Comparison of ENCODE assay signal across 14 cellular contexts in genomic region chr7:40922316-40922670, GRCh38.
DNase-seq lines count a peak whose midpoint lies in the region; ATAC-seq and TF ChIP-seq lines count a peak whose summit lies in the region.
"Had no signal": no experiment of that assay in that cellular context is flagged by ENCODE, and none has a peak within 500 bp of the region (broad histone marks: within the 10 kb centered on the region; RNA-seq: fewer than 3 reads in every experiment).

No MANE protein-coding gene starts in this region.

- peak overlapping the region; percentile 69 for H2BK120ac ChIP-seq in IMR-90 (ENCODE audit: low read depth, low read length)

- TF ChIP-seq CTCF in IMR-90 (conservative IDR thresholded peaks at IDR 0.05; ENCODE audit: low read depth, low read length): no peak
- no peak for TF ChIP-seq CTCF in cardiac fibroblast (IDR thresholded peaks at IDR 0.05; ENCODE audit: low read depth, low read length)

- H2BK20ac ChIP-seq in IMR-90 (ENCODE audit: low read depth, low read length): peak overlapping the region; percentile 64

- peaks cover 3% of the 10 kb centered on the region for H3K9me3 ChIP-seq in IMR-90 (ENCODE audit: control insufficient read depth, insufficient read depth, low read length)
- H3K9me3 ChIP-seq: ovary, upper lobe of left lung had no signal

- peaks cover 7% of the 10 kb centered on the region for H3K9me1 ChIP-seq in IMR-90 (ENCODE audit: insufficient read depth, low read length)

- peak overlapping the region; percentile 61; the same call in 1 of the 2 replicates for H4K5ac ChIP-seq in IMR-90 (ENCODE audit: low read depth, low read length)

- H3K14ac ChIP-seq in IMR-90 (replicated peaks; ENCODE audit: low read depth, low read length): peak overlapping the region; percentile 73

- peak overlapping the region; percentile 63 for H4K91ac ChIP-seq in IMR-90 (ENCODE audit: insufficient read depth, low read depth, low read length)

- peak overlapping the region; percentile 73 for H3K4ac ChIP-seq in IMR-90 (ENCODE audit: low read depth, low read length)

- H3K9ac ChIP-seq in IMR-90 (ENCODE audit: low read depth, low read length): no peak overlapping the region

- peak overlapping the region; percentile 80; the same call in 1 of the 2 replicates for H2AK5ac ChIP-seq in IMR-90 (ENCODE audit: low read depth, low read length)

- TF ChIP-seq RAD21 in IMR-90 (IDR thresholded peaks at IDR 0.05; ENCODE audit: low read length): no peak

- intact Hi-C loops in IMR-90 (cut with micrococcal nuclease): no loop called here

- CTCF ChIA-PET in IMR-90 (lab: Yijun Ruan, JAX): interaction anchor here (0.8 kb wide), 1 partner anchor 780 kb away, joined by 4 read pairs; the partner anchor contains the start of gene INHBA

- WGBS in IMR-90 (ENCODE audit: extremely low coverage in 2 of 2, insufficient read length in 1 of 2), 2 experiments: 83% methylated on average over 1 of the region's 1 CpG; no CpG with 5 or more reads in 1 of the 2 experiments

- H3K4me3 ChIP-seq in IMR-90 (ENCODE audit: insufficient read depth, low read depth, low read length) (no peak overlapping the region), cardiac fibroblast (replicated peaks in 1 of 2; ENCODE audit: low read depth in 2 of 2, low read length in 2 of 2) (no peak overlapping the region)
- H3K4me3 ChIP-seq: ovary, upper lobe of left lung had no signal

- peak overlapping the region; percentile 83; the same call in 1 of the 2 replicates for H3K18ac ChIP-seq in IMR-90 (ENCODE audit: low read depth, low read length)

- peak; percentile 33 for ATAC-seq in IMR-90 (ENCODE audit: low read depth)
- ATAC-seq: activated T-cell treated with anti-CD3 and anti-CD28 coated beads, Interleukin-2, amount 50 U/mL, for 72 hours had no signal

- no peaks in the 10 kb centered on the region for H3K27me3 ChIP-seq in IMR-90 (ENCODE audit: control insufficient read depth, insufficient read depth, low read length)
- H3K27me3 ChIP-seq: ovary, upper lobe of left lung had no signal

- no TSS peak for BruUV-seq in IMR-90 (replicated peaks; lab: Mats Ljungman, UMichigan)

- peak overlapping the region; percentile 37 for H2BK5ac ChIP-seq in IMR-90 (ENCODE audit: low read depth, low read length, poor library complexity, severe bottlenecking)

- DNase-seq in AG08396 (ENCODE audit: low spot score): peak; percentile 47
- DNase-seq in IMR-90: peak; percentile 73
- DNase-seq in cardiac fibroblast (ENCODE audit: low read depth in 2 of 2): peak; percentile 31 to 84
- DNase-seq in islet precursor cell: peak; percentile 67
- no peak for DNase-seq in NAMALWA (ENCODE audit: low spot score)
- DNase-seq in KG1 (lab: John Stamatoyannopoulos, UW): no peak
- no peak for DNase-seq in NCI-H82 (lab: John Stamatoyannopoulos, UW)
- DNase-seq in SIG-M5 treated with dmso at 0.1 percent for 504 hours (lab: John Stamatoyannopoulos, UW; ENCODE audit: unreplicated experiment): no peak
- DNase-seq: activated CD4-positive, alpha-beta T cell treated with anti-CD3 and anti-CD28 coated beads for 4 hours; activated T-cell treated with anti-CD3 and anti-CD28 coated beads, Interleukin-2, amount 50 U/mL, for 72 hours; anterior cingulate cortex; effector CD8-positive, alpha-beta T cell; ovary; upper lobe of left lung had no signal

- POLR2A ChIA-PET in IMR-90 (lab: Charles Lee; ENCODE audit: unreplicated experiment): no interaction called here

- H2BK15ac ChIP-seq in IMR-90 (ENCODE audit: low read depth, low read length): peak overlapping the region; percentile 73

- no peak for TF ChIP-seq POLR2A in IMR-90 (IDR thresholded peaks at IDR 0.05; ENCODE audit: low read depth, low read length)

- peak overlapping the region; percentile 47 for H2AFZ ChIP-seq in IMR-90 (replicated peaks; ENCODE audit: low read length, poor library complexity)

- H3K4me1 ChIP-seq in IMR-90 (ENCODE audit: control insufficient read depth, insufficient read depth, low read length): peaks cover 15% of the 10 kb centered on the region
- H3K4me1 ChIP-seq: upper lobe of left lung had no signal

- peak overlapping the region; percentile 29 to 52; a peak in 3 of 4 replicates for H4K8ac ChIP-seq in IMR-90 (ENCODE audit: low read depth in 2 of 2, low read length in 2 of 2)

- H3K4me2 ChIP-seq in IMR-90 (ENCODE audit: low read depth, low read length): peak overlapping the region; percentile 26; the same call in 1 of the 2 replicates

- in situ Hi-C loops in IMR-90 (cut with MboI; ENCODE audit: low sequenced_read_pairs): no loop called here

- 0 out of 2 replicates have a peak overlapping the region, but pooled peaks have one; percentile 16 for H3K56ac ChIP-seq in IMR-90 (ENCODE audit: extremely low read depth, insufficient read depth, low read length)

- H4K20me1 ChIP-seq in IMR-90 (ENCODE audit: insufficient read depth, low read length): no peaks in the 10 kb centered on the region

- H2AK9ac ChIP-seq in IMR-90 (replicated peaks; ENCODE audit: low read depth, low read length, poor library complexity): no peak overlapping the region

- 0 out of 4 replicates have a peak, but pooled peaks cover 0 to 4% of the 10 kb centered on the region in 2 experiments for H3K79me1 ChIP-seq in IMR-90 (ENCODE audit: low read depth in 1 of 2, low read length in 2 of 2)

- no peaks in the 10 kb centered on the region for H3K36me3 ChIP-seq in IMR-90 (ENCODE audit: control insufficient read depth, insufficient read depth, low read length)
- H3K36me3 ChIP-seq: ovary, upper lobe of left lung had no signal

- peak overlapping the region; percentile 55 for H3K23ac ChIP-seq in IMR-90 (ENCODE audit: low read depth, low read length)

- no peak overlapping the region for H3K27ac ChIP-seq in IMR-90 (ENCODE audit: insufficient read depth, low read length)
- H3K27ac ChIP-seq: ovary, upper lobe of left lung had no signal

- dilution Hi-C loops in IMR-90 (cut with HindIII; ENCODE audit: low sequenced_read_pairs, unreplicated experiment): no loop called here

TF ChIP-seq in IMR-90, 13 proteins besides CTCF, POLR2A, EP300 and RAD21:
- TF ChIP-seq RFX5 (IDR thresholded peaks at IDR 0.05; ENCODE audit: low read depth, low read length): no peak
- TF ChIP-seq MAZ (IDR thresholded peaks at IDR 0.05; ENCODE audit: borderline replicate concordance, low read depth, low read length): no peak
- TF ChIP-seq ELK1 (IDR thresholded peaks at IDR 0.05; ENCODE audit: borderline replicate concordance, low read depth, low read length): no peak
- no peak for TF ChIP-seq NFE2L2 (IDR thresholded peaks at IDR 0.05; ENCODE audit: low read depth, low read length)
- no peak for TF ChIP-seq CHD1 (IDR thresholded peaks at IDR 0.05; ENCODE audit: low read depth, low read length)
- TF ChIP-seq FOS (IDR thresholded peaks at IDR 0.05; ENCODE audit: low read depth, low read length): no peak
- no peak for TF ChIP-seq MAFK (IDR thresholded peaks at IDR 0.05; ENCODE audit: low read depth, low read length)
- no peak for TF ChIP-seq BHLHE40 (IDR thresholded peaks at IDR 0.05; ENCODE audit: low read depth, low read length)
- TF ChIP-seq SMC3 (IDR thresholded peaks at IDR 0.05; ENCODE audit: low read depth, low read length): no peak

Comparison
In these comparisons a context has a peak if more than half of its experiments do, and no peak if none do; other contexts are left out.
1. DNase-seq: peak in AG08396 (single experiment), IMR-90 (single experiment), cardiac fibroblast (2 of 2) and islet precursor cell (single experiment); none in NAMALWA (single experiment), KG1 (single experiment), NCI-H82 (single experiment) and SIG-M5 treated with dmso at 0.1 percent for 504 hours (single experiment).